Comparison of ENCODE assay signal across 1 cellular context in the genomic region with DNA sequence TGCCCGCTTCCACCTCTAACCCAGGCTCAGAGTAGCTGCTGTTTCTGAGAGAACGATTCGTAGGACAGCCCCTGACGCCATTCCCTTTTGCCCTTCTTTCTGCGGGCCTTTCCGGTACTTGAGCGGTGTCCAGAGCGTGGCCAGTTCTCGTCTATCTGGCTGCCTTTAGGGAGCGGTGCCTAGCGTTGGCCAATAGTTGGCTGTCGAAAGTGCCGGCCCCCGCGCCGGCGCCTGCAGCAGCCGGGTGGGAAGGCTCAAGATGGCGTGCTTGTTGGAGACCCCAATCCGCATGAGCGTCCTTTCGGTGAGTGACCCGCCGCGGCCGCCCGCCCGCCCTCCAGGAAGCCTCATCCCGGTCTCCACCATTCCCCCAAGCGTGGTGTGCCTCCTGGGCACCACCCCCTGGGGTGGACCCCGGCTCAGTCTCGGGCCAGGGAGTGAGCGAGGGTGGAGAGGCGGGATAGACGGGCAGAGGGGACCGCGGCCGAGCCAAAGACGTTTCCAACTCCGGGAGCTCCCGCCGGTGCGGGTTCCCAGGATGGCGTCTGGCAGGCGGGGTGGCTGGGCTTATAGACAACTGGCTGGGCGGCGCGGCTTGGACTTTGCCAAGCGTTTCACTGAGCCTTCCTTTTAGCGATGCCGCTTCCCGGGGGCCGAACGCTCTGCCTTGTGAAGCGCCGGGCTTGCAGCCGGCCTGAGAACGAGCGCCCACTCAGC.
TF ChIP-seq lines count a peak whose summit lies in the region.

A gene with protein sequence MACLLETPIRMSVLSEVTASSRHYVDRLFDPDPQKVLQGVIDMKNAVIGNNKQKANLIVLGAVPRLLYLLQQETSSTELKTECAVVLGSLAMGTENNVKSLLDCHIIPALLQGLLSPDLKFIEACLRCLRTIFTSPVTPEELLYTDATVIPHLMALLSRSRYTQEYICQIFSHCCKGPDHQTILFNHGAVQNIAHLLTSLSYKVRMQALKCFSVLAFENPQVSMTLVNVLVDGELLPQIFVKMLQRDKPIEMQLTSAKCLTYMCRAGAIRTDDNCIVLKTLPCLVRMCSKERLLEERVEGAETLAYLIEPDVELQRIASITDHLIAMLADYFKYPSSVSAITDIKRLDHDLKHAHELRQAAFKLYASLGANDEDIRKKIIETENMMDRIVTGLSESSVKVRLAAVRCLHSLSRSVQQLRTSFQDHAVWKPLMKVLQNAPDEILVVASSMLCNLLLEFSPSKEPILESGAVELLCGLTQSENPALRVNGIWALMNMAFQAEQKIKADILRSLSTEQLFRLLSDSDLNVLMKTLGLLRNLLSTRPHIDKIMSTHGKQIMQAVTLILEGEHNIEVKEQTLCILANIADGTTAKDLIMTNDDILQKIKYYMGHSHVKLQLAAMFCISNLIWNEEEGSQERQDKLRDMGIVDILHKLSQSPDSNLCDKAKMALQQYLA (plus strand): TSS at position 6 of the 717 bp plus-strand sequence. CDS start 254 bp downstream, at position 260.

TF ChIP-seq in GM12878, 131 proteins besides CTCF, POLR2A, EP300 and RAD21 (continued from another document and continues in another):
- TF ChIP-seq KDM1A (IDR thresholded peaks at IDR 0.05; ENCODE audit: borderline replicate concordance) = no peak
- peak; percentile 92 for TF ChIP-seq NBN (IDR thresholded peaks at IDR 0.05)
- TF ChIP-seq ZBED1 (IDR thresholded peaks at IDR 0.05; ENCODE audit: borderline replicate concordance) = no peak
- TF ChIP-seq RBBP5 (conservative IDR thresholded peaks at IDR 0.05) = 0 out of 2 replicates have a peak, but pooled peaks have one; percentile 80
- TF ChIP-seq IRF5 (IDR thresholded peaks at IDR 0.05; ENCODE audit: borderline replicate concordance) = no peak
- peak; percentile 60 to 78; a peak in 1 of 4 replicates for TF ChIP-seq IKZF2 (IDR thresholded peaks at IDR 0.05)
- no peak for TF ChIP-seq RFX5 (IDR thresholded peaks at IDR 0.05; ENCODE audit: low read depth, low read length)
- peak; percentile 66; the same call in 1 of the 2 replicates for TF ChIP-seq MXI1 (IDR thresholded peaks at IDR 0.05; ENCODE audit: low read depth, low read length)
- no peak for TF ChIP-seq SIN3A (IDR thresholded peaks at IDR 0.05; ENCODE audit: low read depth, low read length)
- TF ChIP-seq ZNF207 (IDR thresholded peaks at IDR 0.05; ENCODE audit: borderline replicate concordance) = no peak
- TF ChIP-seq LARP7 (IDR thresholded peaks at IDR 0.05) = peak; percentile 99
- TF ChIP-seq RB1 (IDR thresholded peaks at IDR 0.05; ENCODE audit: borderline replicate concordance) = peak; percentile 93; the same call in 1 of the 2 replicates
- no peak for TF ChIP-seq ESRRA (IDR thresholded peaks at IDR 0.05; ENCODE audit: low read length)
- TF ChIP-seq POLR2AphosphoS2 (IDR thresholded peaks at IDR 0.05; ENCODE audit: low read depth, low read length) = no peak
- peak; percentile 97 for TF ChIP-seq RELB (IDR thresholded peaks at IDR 0.05; ENCODE audit: low read depth)
- no peak for TF ChIP-seq TCF3 (IDR thresholded peaks at IDR 0.05; ENCODE audit: borderline replicate concordance, insufficient read depth, low read depth, low read length)
- TF ChIP-seq NR2C2 (IDR thresholded peaks at IDR 0.05; ENCODE audit: borderline replicate concordance, control insufficient read depth, insufficient read length, low read depth) = no peak
- TF ChIP-seq RAD51 (IDR thresholded peaks at IDR 0.05) = no peak
- TF ChIP-seq, protein P1, sequence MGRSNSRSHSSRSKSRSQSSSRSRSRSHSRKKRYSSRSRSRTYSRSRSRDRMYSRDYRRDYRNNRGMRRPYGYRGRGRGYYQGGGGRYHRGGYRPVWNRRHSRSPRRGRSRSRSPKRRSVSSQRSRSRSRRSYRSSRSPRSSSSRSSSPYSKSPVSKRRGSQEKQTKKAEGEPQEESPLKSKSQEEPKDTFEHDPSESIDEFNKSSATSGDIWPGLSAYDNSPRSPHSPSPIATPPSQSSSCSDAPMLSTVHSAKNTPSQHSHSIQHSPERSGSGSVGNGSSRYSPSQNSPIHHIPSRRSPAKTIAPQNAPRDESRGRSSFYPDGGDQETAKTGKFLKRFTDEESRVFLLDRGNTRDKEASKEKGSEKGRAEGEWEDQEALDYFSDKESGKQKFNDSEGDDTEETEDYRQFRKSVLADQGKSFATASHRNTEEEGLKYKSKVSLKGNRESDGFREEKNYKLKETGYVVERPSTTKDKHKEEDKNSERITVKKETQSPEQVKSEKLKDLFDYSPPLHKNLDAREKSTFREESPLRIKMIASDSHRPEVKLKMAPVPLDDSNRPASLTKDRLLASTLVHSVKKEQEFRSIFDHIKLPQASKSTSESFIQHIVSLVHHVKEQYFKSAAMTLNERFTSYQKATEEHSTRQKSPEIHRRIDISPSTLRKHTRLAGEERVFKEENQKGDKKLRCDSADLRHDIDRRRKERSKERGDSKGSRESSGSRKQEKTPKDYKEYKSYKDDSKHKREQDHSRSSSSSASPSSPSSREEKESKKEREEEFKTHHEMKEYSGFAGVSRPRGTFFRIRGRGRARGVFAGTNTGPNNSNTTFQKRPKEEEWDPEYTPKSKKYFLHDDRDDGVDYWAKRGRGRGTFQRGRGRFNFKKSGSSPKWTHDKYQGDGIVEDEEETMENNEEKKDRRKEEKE (IDR thresholded peaks at IDR 0.05) = no peak
- no peak for TF ChIP-seq EGR1 (IDR thresholded peaks at IDR 0.05; ENCODE audit: borderline replicate concordance in 1 of 2, low read depth in 2 of 2, low read length in 2 of 2)
- no peak for TF ChIP-seq E2F4 (IDR thresholded peaks at IDR 0.05; ENCODE audit: low read depth, low read length)
- peak; percentile 86 for TF ChIP-seq ASH2L (IDR thresholded peaks at IDR 0.05; ENCODE audit: borderline replicate concordance, low read depth)
- TF ChIP-seq MYC (IDR thresholded peaks at IDR 0.05; ENCODE audit: insufficient read depth, insufficient read length, insufficient replicate concordance, low read length, severe bottlenecking) = peak; percentile 74
- TF ChIP-seq CHD4 (IDR thresholded peaks at IDR 0.05) = no peak
- TF ChIP-seq, protein P2, sequence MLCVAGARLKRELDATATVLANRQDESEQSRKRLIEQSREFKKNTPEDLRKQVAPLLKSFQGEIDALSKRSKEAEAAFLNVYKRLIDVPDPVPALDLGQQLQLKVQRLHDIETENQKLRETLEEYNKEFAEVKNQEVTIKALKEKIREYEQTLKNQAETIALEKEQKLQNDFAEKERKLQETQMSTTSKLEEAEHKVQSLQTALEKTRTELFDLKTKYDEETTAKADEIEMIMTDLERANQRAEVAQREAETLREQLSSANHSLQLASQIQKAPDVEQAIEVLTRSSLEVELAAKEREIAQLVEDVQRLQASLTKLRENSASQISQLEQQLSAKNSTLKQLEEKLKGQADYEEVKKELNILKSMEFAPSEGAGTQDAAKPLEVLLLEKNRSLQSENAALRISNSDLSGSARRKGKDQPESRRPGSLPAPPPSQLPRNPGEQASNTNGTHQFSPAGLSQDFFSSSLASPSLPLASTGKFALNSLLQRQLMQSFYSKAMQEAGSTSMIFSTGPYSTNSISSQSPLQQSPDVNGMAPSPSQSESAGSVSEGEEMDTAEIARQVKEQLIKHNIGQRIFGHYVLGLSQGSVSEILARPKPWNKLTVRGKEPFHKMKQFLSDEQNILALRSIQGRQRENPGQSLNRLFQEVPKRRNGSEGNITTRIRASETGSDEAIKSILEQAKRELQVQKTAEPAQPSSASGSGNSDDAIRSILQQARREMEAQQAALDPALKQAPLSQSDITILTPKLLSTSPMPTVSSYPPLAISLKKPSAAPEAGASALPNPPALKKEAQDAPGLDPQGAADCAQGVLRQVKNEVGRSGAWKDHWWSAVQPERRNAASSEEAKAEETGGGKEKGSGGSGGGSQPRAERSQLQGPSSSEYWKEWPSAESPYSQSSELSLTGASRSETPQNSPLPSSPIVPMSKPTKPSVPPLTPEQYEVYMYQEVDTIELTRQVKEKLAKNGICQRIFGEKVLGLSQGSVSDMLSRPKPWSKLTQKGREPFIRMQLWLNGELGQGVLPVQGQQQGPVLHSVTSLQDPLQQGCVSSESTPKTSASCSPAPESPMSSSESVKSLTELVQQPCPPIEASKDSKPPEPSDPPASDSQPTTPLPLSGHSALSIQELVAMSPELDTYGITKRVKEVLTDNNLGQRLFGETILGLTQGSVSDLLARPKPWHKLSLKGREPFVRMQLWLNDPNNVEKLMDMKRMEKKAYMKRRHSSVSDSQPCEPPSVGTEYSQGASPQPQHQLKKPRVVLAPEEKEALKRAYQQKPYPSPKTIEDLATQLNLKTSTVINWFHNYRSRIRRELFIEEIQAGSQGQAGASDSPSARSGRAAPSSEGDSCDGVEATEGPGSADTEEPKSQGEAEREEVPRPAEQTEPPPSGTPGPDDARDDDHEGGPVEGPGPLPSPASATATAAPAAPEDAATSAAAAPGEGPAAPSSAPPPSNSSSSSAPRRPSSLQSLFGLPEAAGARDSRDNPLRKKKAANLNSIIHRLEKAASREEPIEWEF (IDR thresholded peaks at IDR 0.05; ENCODE audit: insufficient replicate concordance, low read depth, low read length) = no peak
- TF ChIP-seq CEBPZ (IDR thresholded peaks at IDR 0.05; ENCODE audit: low read depth, low read length) = no peak
- 0 out of 2 replicates have a peak, but pooled peaks have one; percentile 44 for TF ChIP-seq ZNF24 (IDR thresholded peaks at IDR 0.05)
- TF ChIP-seq ZNF384 (IDR thresholded peaks at IDR 0.05; ENCODE audit: borderline replicate concordance, low read depth, low read length) = no peak
- TF ChIP-seq ATF2 (IDR thresholded peaks at IDR 0.05; ENCODE audit: low read length) = no peak
- no peak for TF ChIP-seq SREBF2 (IDR thresholded peaks at IDR 0.05; ENCODE audit: low read length)
- TF ChIP-seq CREB1 (IDR thresholded peaks at IDR 0.05; ENCODE audit: low read depth) = 0 out of 2 replicates have a peak, but pooled peaks have one; percentile 38
